In genomic region chr14:94000267-94000666, GRCh38 we compare ENCODE assay signal across 1 cellular context.
TF ChIP-seq lines count a peak whose summit lies in the region.

No MANE protein-coding gene starts in this region.

TF ChIP-seq in K562, 482 proteins besides CTCF, POLR2A, EP300 and RAD21:
- TF ChIP-seq ZBTB9 (CRISPR knock-in tag; IDR thresholded peaks at IDR 0.05) (no peak), ZFP36 (IDR thresholded peaks at IDR 0.05; ENCODE audit: low read depth, low read length, partially characterized antibody) (peak; percentile 88)
TF ChIP-seq in K562: peak in this region for 1.
